1 cellular context compared by ENCODE assay signal in the genomic region with DNA sequence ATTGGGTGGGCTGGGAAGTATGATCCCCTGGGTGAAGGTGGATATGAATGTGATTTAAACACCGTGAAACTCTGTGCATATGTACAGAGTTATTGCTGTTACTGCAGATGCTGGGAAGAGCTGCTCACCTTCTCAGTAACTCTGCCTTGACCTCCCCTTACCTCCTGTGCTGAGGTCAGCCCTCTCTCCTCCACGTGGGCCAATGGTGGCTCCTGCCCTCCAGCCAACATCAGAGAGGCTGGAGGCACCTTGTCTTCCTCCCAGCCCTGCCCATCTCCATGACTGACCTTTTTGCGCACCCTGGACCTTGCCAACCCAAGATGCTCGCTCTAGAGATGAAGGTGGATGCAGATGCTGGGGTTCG.
TF ChIP-seq lines count a peak whose summit lies in the region.

No MANE protein-coding gene starts in this region.

TF ChIP-seq in IMR-90, 13 proteins besides CTCF, POLR2A, EP300 and RAD21:
- TF ChIP-seq, protein P1, sequence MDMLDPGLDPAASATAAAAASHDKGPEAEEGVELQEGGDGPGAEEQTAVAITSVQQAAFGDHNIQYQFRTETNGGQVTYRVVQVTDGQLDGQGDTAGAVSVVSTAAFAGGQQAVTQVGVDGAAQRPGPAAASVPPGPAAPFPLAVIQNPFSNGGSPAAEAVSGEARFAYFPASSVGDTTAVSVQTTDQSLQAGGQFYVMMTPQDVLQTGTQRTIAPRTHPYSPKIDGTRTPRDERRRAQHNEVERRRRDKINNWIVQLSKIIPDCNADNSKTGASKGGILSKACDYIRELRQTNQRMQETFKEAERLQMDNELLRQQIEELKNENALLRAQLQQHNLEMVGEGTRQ (IDR thresholded peaks at IDR 0.05; ENCODE audit: low read depth, low read length): no peak
- no peak for TF ChIP-seq CHD1 (IDR thresholded peaks at IDR 0.05; ENCODE audit: low read depth, low read length)
- no peak for TF ChIP-seq FOS (IDR thresholded peaks at IDR 0.05; ENCODE audit: low read depth, low read length)
- no peak for TF ChIP-seq MAZ (IDR thresholded peaks at IDR 0.05; ENCODE audit: borderline replicate concordance, low read depth, low read length)
- no peak for TF ChIP-seq RFX5 (IDR thresholded peaks at IDR 0.05; ENCODE audit: low read depth, low read length)
- TF ChIP-seq MAFK (IDR thresholded peaks at IDR 0.05; ENCODE audit: low read depth, low read length): no peak
- no peak for TF ChIP-seq BHLHE40 (IDR thresholded peaks at IDR 0.05; ENCODE audit: low read depth, low read length)
- no peak for TF ChIP-seq MXI1 (IDR thresholded peaks at IDR 0.05; ENCODE audit: borderline replicate concordance, low read depth, low read length)
- no peak for TF ChIP-seq SMC3 (IDR thresholded peaks at IDR 0.05; ENCODE audit: low read depth, low read length)
- TF ChIP-seq RCOR1 (IDR thresholded peaks at IDR 0.05; ENCODE audit: insufficient replicate concordance, low read length): no peak
- TF ChIP-seq, protein P2, sequence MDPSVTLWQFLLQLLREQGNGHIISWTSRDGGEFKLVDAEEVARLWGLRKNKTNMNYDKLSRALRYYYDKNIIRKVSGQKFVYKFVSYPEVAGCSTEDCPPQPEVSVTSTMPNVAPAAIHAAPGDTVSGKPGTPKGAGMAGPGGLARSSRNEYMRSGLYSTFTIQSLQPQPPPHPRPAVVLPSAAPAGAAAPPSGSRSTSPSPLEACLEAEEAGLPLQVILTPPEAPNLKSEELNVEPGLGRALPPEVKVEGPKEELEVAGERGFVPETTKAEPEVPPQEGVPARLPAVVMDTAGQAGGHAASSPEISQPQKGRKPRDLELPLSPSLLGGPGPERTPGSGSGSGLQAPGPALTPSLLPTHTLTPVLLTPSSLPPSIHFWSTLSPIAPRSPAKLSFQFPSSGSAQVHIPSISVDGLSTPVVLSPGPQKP (IDR thresholded peaks at IDR 0.05; ENCODE audit: borderline replicate concordance, low read depth, low read length): no peak
- TF ChIP-seq CEBPB (IDR thresholded peaks at IDR 0.05; ENCODE audit: low read depth, low read length): no peak
- no peak for TF ChIP-seq NFE2L2 (IDR thresholded peaks at IDR 0.05; ENCODE audit: low read depth, low read length)
